ENCODE assay signal across 24 cellular contexts in the genomic region with DNA sequence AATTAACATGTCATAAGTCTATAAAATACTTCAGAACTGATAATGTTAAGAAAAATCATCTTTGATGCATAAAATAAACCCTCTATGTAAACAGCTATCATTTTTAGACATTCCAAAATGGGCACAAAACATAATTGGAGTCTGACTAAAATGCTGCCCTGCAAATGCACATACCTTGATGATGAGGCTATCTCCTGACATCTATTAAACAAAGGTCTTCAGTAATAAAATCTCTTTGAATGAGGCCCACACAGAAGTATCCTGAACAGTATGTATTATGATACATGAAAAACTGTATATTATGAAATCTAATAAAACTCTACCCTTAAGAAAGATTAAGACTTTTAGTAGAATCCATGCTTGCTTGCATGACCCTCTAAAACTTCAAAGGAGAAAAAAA.
A peak's percentile ranks its signal among the peaks of the same experiment; 100 is the strongest.
DNase-seq lines count a peak whose midpoint lies in the region; ATAC-seq and TF ChIP-seq lines count a peak whose summit lies in the region.
"Had no signal": no experiment of that assay in that cellular context is flagged by ENCODE, and none has a peak within 500 bp of the region (broad histone marks: within the 10 kb centered on the region; RNA-seq: fewer than 3 reads in every experiment).

No MANE protein-coding gene starts in this region.

- H3K9ac ChIP-seq in skeletal muscle satellite cell (ENCODE audit: low read depth, low read length) = no peak overlapping the region

- peak; percentile 58 for DNase-seq in ELR (ENCODE audit: low read depth)
- DNase-seq in M059J (ENCODE audit: low read depth) = peak; percentile 15
- peak; percentile 4 for DNase-seq in epithelial cell of esophagus (ENCODE audit: low read depth)
- DNase-seq in heart right ventricle = no peak
- DNase-seq in NCI-H187 (lab: John Stamatoyannopoulos, UW) = no peak
- DNase-seq: activated effector memory CD4-positive, alpha-beta T cell treated with anti-CD3 and anti-CD28 coated beads, Interleukin-2, amount 50 U/mL, for 16 hours; activated naive CD8-positive, alpha-beta T cell treated with anti-CD3 and anti-CD28 coated beads, Interleukin-2, amount 10 ng/mL, durations not matched to agents 7 days and 5 days; Calu3; DND-41; dorsolateral prefrontal cortex; GOT3; islet precursor cell; MM.1S; mucosa of descending colon; NCI-H2081; NCI-H510A; stimulated activated CD4-positive, alpha-beta T cell treated with anti-CD3 and anti-CD28 coated beads, Interleukin-2, amount 100 ng/mL, for 24 hours; stomach; T-helper 2 cell; tibial artery had no signal

- TF ChIP-seq CTCF in epithelial cell of esophagus (IDR thresholded peaks at IDR 0.05; ENCODE audit: insufficient read depth, low read depth, low read length, missing control alignments) = no peak
- no peak for TF ChIP-seq CTCF in heart right ventricle (IDR thresholded peaks at IDR 0.05)

- H3K4me3 ChIP-seq in epithelial cell of esophagus (ENCODE audit: low read length) (no peak overlapping the region), skeletal muscle satellite cell (ENCODE audit: low read length) (no peak overlapping the region), heart right ventricle (no peak overlapping the region)
- H3K4me3 ChIP-seq: dorsolateral prefrontal cortex, GM12878, mucosa of descending colon, stomach, tibial artery had no signal

- no peaks in the 10 kb centered on the region for H3K36me3 ChIP-seq in skeletal muscle satellite cell (ENCODE audit: insufficient read depth, low read length)
- H3K36me3 ChIP-seq in heart right ventricle = no peaks in the 10 kb centered on the region
- H3K36me3 ChIP-seq: tibial artery had no signal

- H3K4me1 ChIP-seq in skeletal muscle satellite cell (ENCODE audit: control insufficient read depth, insufficient read depth, low read length) = peaks cover 6% of the 10 kb centered on the region
- peaks cover 0 to 12% (median 6%) of the 10 kb centered on the region in 9 donors for H3K4me1 ChIP-seq in heart right ventricle
- H3K4me1 ChIP-seq: stomach had no signal

- H3K9me3 ChIP-seq in skeletal muscle satellite cell (replicated peaks; ENCODE audit: low read length) (no peaks in the 10 kb centered on the region), heart right ventricle (no peaks in the 10 kb centered on the region)
- H3K9me3 ChIP-seq: mucosa of descending colon, stomach, tibial artery had no signal

- H3K27me3 ChIP-seq in skeletal muscle satellite cell (ENCODE audit: control insufficient read depth, insufficient read depth, low read length) (no peaks in the 10 kb centered on the region), heart right ventricle (no peaks in the 10 kb centered on the region)
- H3K27me3 ChIP-seq: dorsolateral prefrontal cortex, stomach, tibial artery had no signal

- H3K27ac ChIP-seq in heart right ventricle = no peak overlapping the region
- H3K27ac ChIP-seq: dorsolateral prefrontal cortex, RWPE1, stomach, tibial artery had no signal

- ATAC-seq in HG03342 (IDR thresholded peaks at IDR 0.05; ENCODE audit: unreplicated experiment) (no peak), heart right ventricle (no peak)
- ATAC-seq: GM12878, mucosa of descending colon had no signal

- intact Hi-C loops in heart right ventricle (cut with DNase I) = no loop called here

- H3K4me2 ChIP-seq in skeletal muscle satellite cell (ENCODE audit: low read length) = peak overlapping the region; percentile 9

Comparison
In these comparisons a context has a peak if more than half of its experiments do, and no peak if none do; other contexts are left out.
1. DNase-seq: peak in ELR (single experiment), M059J (single experiment) and epithelial cell of esophagus (single experiment); none in heart right ventricle (0 of 2) and NCI-H187 (0 of 2).